ENCODE assay signal across 13 cellular contexts in the genomic region with DNA sequence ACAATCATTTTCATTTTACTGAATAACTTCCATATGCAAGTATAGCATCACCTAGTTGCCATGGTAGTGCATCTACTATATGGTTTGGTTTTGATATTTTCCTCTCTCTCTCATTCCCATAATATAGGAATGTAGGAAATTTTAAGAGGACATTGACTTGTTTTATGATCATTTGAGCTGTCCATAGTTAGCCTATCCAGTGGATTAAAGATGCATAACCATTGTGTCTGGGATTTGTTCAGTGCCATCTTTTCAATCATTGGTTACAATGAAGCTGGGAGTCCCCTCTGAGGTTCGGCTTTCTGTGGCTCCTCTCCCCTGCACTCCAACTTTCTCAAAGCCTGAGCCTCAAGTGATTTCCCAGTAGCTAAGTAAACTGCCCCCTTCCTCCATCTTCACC.
DNase-seq lines count a peak whose midpoint lies in the region; ATAC-seq lines count a peak whose summit lies in the region.
"Had no signal": no experiment of that assay in that cellular context is flagged by ENCODE, and none has a peak within 500 bp of the region (broad histone marks: within the 10 kb centered on the region; RNA-seq: fewer than 3 reads in every experiment).

No MANE protein-coding gene starts in this region.

- H3K14ac ChIP-seq in trophoblast cell (ENCODE audit: low read length): no peak overlapping the region

- H3K4me3 Mint-ChIP-seq in IgD-negative memory B cell: peak overlapping the region in 2 of 4 donors; percentile 6 to 33
- H3K4me3 Mint-ChIP-seq in activated naive CD8-positive, alpha-beta T cell treated with anti-CD3 and anti-CD28 coated beads for 36 hours: peak overlapping the region; percentile 84

- no peak for ATAC-seq in HG03354 (IDR thresholded peaks at IDR 0.05; ENCODE audit: poor library complexity, severe bottlenecking, unreplicated experiment)

- no peak overlapping the region for H3K9ac ChIP-seq in trophoblast cell (ENCODE audit: low read length)

- peaks cover 2% of the 10 kb centered on the region for H3K27me3 Mint-ChIP-seq in IgD-negative memory B cell
- H3K27me3 Mint-ChIP-seq in activated naive CD8-positive, alpha-beta T cell treated with anti-CD3 and anti-CD28 coated beads for 36 hours: no peaks in the 10 kb centered on the region

- H4K12ac ChIP-seq in trophoblast cell (ENCODE audit: low read depth, low read length): no peak overlapping the region

- no peak overlapping the region for H3K4ac ChIP-seq in trophoblast cell (ENCODE audit: low read depth, low read length)

- H2AK5ac ChIP-seq in trophoblast cell (ENCODE audit: low read length): no peak overlapping the region

- peaks cover 5% of the 10 kb centered on the region for H3K27me3 ChIP-seq in trophoblast cell (ENCODE audit: insufficient read depth, low read length)

- H2BK12ac ChIP-seq in trophoblast cell (ENCODE audit: low read length): peak overlapping the region; percentile 45

- H3K18ac ChIP-seq in trophoblast cell (ENCODE audit: low read length): no peak overlapping the region

- peaks cover 3 to 5% of the 10 kb centered on the region in 2 experiments for H3K4me1 ChIP-seq in trophoblast cell (ENCODE audit: control insufficient read depth in 1 of 2, insufficient read depth in 2 of 2, low read length in 2 of 2)

- H3K36me3 ChIP-seq in trophoblast cell (ENCODE audit: control insufficient read depth in 1 of 2, insufficient read depth in 2 of 2, low read length in 2 of 2): no peaks in the 10 kb centered on the region

- H3K9me3 Mint-ChIP-seq in IgD-negative memory B cell: no peaks in the 10 kb centered on the region
- no peaks in the 10 kb centered on the region for H3K9me3 Mint-ChIP-seq in activated naive CD8-positive, alpha-beta T cell treated with anti-CD3 and anti-CD28 coated beads for 36 hours

- H3K79me2 ChIP-seq in trophoblast cell (ENCODE audit: control insufficient read depth, insufficient read depth, low read length, poor library complexity): peaks cover 10% of the 10 kb centered on the region

- H4K8ac ChIP-seq in trophoblast cell (ENCODE audit: low read depth, low read length): no peak overlapping the region

- no peak overlapping the region for H3K23ac ChIP-seq in trophoblast cell (ENCODE audit: low read length)

- DNase-seq in DMS53 (lab: John Stamatoyannopoulos, UW) (peak; percentile 42), DMS53 treated with DMSO at 0.1 percent for 48 hours (lab: John Stamatoyannopoulos, UW; ENCODE audit: unreplicated experiment) (no peak), trophoblast cell (no peak), NCI-H446 (lab: John Stamatoyannopoulos, UW) (no peak)
- no peak for DNase-seq in activated naive CD8-positive, alpha-beta T cell treated with anti-CD3 and anti-CD28 coated beads for 36 hours
- DNase-seq in activated effector memory CD4-positive, alpha-beta T cell treated with anti-CD3 and anti-CD28 coated beads, Interleukin-2, amount 50 U/mL, for 16 hours: no peak
- DNase-seq: GF-D8, Karpas-422, mesenchymal stem cell, NCI-H1436 treated with DMSO at 0.1 percent for 48 hours had no signal

- no CpG with 5 or more reads among the region's 1 CpG for WGBS in trophoblast cell (ENCODE audit: extremely low coverage, insufficient coverage, insufficient read length)

- H3K36me3 Mint-ChIP-seq in IgD-negative memory B cell: peaks cover 6% of the 10 kb centered on the region
- H3K36me3 Mint-ChIP-seq in activated naive CD8-positive, alpha-beta T cell treated with anti-CD3 and anti-CD28 coated beads for 36 hours: peaks cover 26% of the 10 kb centered on the region

- peaks cover 12 to 27% (median 16%) of the 10 kb centered on the region in 3 donors for H3K4me1 Mint-ChIP-seq in IgD-negative memory B cell
- H3K4me1 Mint-ChIP-seq in activated naive CD8-positive, alpha-beta T cell treated with anti-CD3 and anti-CD28 coated beads for 36 hours: peaks cover 35% of the 10 kb centered on the region

- H3K9me3 ChIP-seq in trophoblast cell (ENCODE audit: insufficient read depth, low read depth, low read length): no peaks in the 10 kb centered on the region

- no peak overlapping the region for H2AFZ ChIP-seq in trophoblast cell (ENCODE audit: insufficient read depth, low read length, poor library complexity)

- peak overlapping the region in 2 of 3 donors; percentile 51 to 63 for H3K27ac Mint-ChIP-seq in IgD-negative memory B cell
- peak overlapping the region; percentile 54 for H3K27ac Mint-ChIP-seq in activated naive CD8-positive, alpha-beta T cell treated with anti-CD3 and anti-CD28 coated beads for 36 hours

- no peak overlapping the region for H3K27ac ChIP-seq in trophoblast cell (ENCODE audit: low read depth, low read length)
- H3K27ac ChIP-seq: 22Rv1 had no signal

- peaks cover 11% of the 10 kb centered on the region for H3K79me1 ChIP-seq in trophoblast cell (ENCODE audit: low read length)

- H3K4me2 ChIP-seq in trophoblast cell (ENCODE audit: low read length): no peak overlapping the region

- no peak overlapping the region for H2BK5ac ChIP-seq in trophoblast cell (ENCODE audit: low read depth, low read length, poor library complexity)

- H4K91ac ChIP-seq in trophoblast cell (ENCODE audit: low read depth, low read length): no peak overlapping the region

- H3K4me3 ChIP-seq in trophoblast cell (ENCODE audit: low read depth, low read length): no peak overlapping the region

- H2BK120ac ChIP-seq in trophoblast cell (ENCODE audit: insufficient read depth, low read length, poor library complexity): no peak overlapping the region
